ENCODE assay signal across 16 cellular contexts in genomic region chr2:67514515-67514914, GRCh38.
DNase-seq lines count a peak whose midpoint lies in the region; ATAC-seq and TF ChIP-seq lines count a peak whose summit lies in the region.
"Had no signal": no experiment of that assay in that cellular context is flagged by ENCODE, and none has a peak within 500 bp of the region (broad histone marks: within the 10 kb centered on the region; RNA-seq: fewer than 3 reads in every experiment).

No MANE protein-coding gene starts in this region.

- H3K36me3 ChIP-seq in aorta (ENCODE audit: control insufficient read depth in 1 of 2, insufficient read depth in 2 of 2, low read length in 1 of 2), result no peaks in the 10 kb centered on the region
- no peaks in the 10 kb centered on the region for H3K36me3 ChIP-seq in HAP-1 (replicated peaks)
- H3K36me3 ChIP-seq: heart left ventricle, thyroid gland had no signal

- TF ChIP-seq CTCF in GM13976 (IDR thresholded peaks at IDR 0.05; ENCODE audit: borderline replicate concordance, control extremely low read depth, extremely low read depth, insufficient read depth, missing control alignments), result no peak

- H3K27me3 Mint-ChIP-seq in activated T-helper 17 cell treated with anti-CD3 and anti-CD28 coated beads, Interleukin-2, amount 50 U/mL, for 72 hours, result peaks cover 8% of the 10 kb centered on the region

- H3K9me3 Mint-ChIP-seq in activated T-helper 17 cell treated with anti-CD3 and anti-CD28 coated beads, Interleukin-2, amount 50 U/mL, for 72 hours, result no peaks in the 10 kb centered on the region

- H3K9me3 ChIP-seq in aorta (ENCODE audit: control insufficient read depth, low read length) (no peaks in the 10 kb centered on the region), HAP-1 (no peaks in the 10 kb centered on the region)
- H3K9me3 ChIP-seq: heart left ventricle, thyroid gland had no signal

- H3K4me1 ChIP-seq in aorta (ENCODE audit: control insufficient read depth in 1 of 2, insufficient read depth in 2 of 2, low read length in 2 of 2), result no peaks in the 10 kb centered on the region
- H3K4me1 ChIP-seq in HAP-1, result no peaks in the 10 kb centered on the region
- H3K4me1 ChIP-seq: heart left ventricle, thyroid gland had no signal

- no peaks in the 10 kb centered on the region for H3K36me3 Mint-ChIP-seq in activated T-helper 17 cell treated with anti-CD3 and anti-CD28 coated beads, Interleukin-2, amount 50 U/mL, for 72 hours (ENCODE audit: low read depth)

- H3K4me1 Mint-ChIP-seq in activated T-helper 17 cell treated with anti-CD3 and anti-CD28 coated beads, Interleukin-2, amount 50 U/mL, for 72 hours, result no peaks in the 10 kb centered on the region

- intact Hi-C loops in aorta (cut with DNase I), result no loop called here

- H3K27me3 ChIP-seq in aorta (ENCODE audit: control insufficient read depth in 1 of 2, insufficient read depth in 2 of 2, low read length in 1 of 2) (no peaks in the 10 kb centered on the region), HAP-1 (ENCODE audit: low read depth) (no peaks in the 10 kb centered on the region)
- H3K27me3 ChIP-seq: heart left ventricle, thyroid gland had no signal

- ATAC-seq in SK-N-SH treated with all-trans-retinoic acid at 6 μM for 48 hours (peak; percentile 55; the same call in 1 of the 3 replicates), aorta (ENCODE audit: low FRiP score) (peak; percentile 64)
- no peak for ATAC-seq in activated T-helper 17 cell treated with anti-CD3 and anti-CD28 coated beads, Interleukin-2, amount 50 U/mL, for 72 hours (replicated peaks)
- ATAC-seq: heart left ventricle had no signal

- peak; percentile 43 for DNase-seq in GM04503 (ENCODE audit: low read depth)
- DNase-seq in fibroblast of the conjunctiva (ENCODE audit: low read depth), result peak; percentile 57
- no peak for DNase-seq in aorta
- DNase-seq in HAP-1 (ENCODE audit: low spot score in 2 of 2), result no peak
- no peak for DNase-seq in GM13976 (ENCODE audit: low spot score)
- DNase-seq: activated CD4-positive, CD25-positive, alpha-beta regulatory T cell treated with anti-CD3 and anti-CD28 coated beads, Interleukin-2, amount 50 U/mL, for 72 hours; activated naive CD4-positive, alpha-beta T cell treated with anti-CD3 and anti-CD28 coated beads, Interleukin-2, amount 50 U/mL, for 16 hours; heart left ventricle; NCI-H1436 treated with DMSO at 0.1 percent for 48 hours; NCI-H2227 treated with DMSO at 0.1 percent for 48 hours; NK-92 treated with Interleukin-12 subunit alpha and Interleukin-12 subunit beta, amount 100 ng/mL, for 24 hours; nucleus accumbens; T-helper 2 cell; thyroid gland had no signal

- H3K4me3 Mint-ChIP-seq in activated T-helper 17 cell treated with anti-CD3 and anti-CD28 coated beads, Interleukin-2, amount 50 U/mL, for 72 hours, result no peak overlapping the region

- no peak overlapping the region for H3K27ac ChIP-seq in aorta (ENCODE audit: low read depth in 1 of 2, low read length in 2 of 2)
- H3K27ac ChIP-seq: thyroid gland had no signal

- in situ Hi-C loops in HAP-1 (cut with MboI; ENCODE audit: low sequenced_read_pairs) (no loop called here), GM13976 (cut with MboI; ENCODE audit: low sequenced_read_pairs, unreplicated experiment) (no loop called here)

- no peak overlapping the region for H3K27ac Mint-ChIP-seq in activated T-helper 17 cell treated with anti-CD3 and anti-CD28 coated beads, Interleukin-2, amount 50 U/mL, for 72 hours

- no peak overlapping the region for H3K4me3 ChIP-seq in aorta (ENCODE audit: low read length in 2 of 2)
- H3K4me3 ChIP-seq in HAP-1, result no peak overlapping the region
- H3K4me3 ChIP-seq: heart left ventricle, thyroid gland had no signal

TF ChIP-seq in SK-N-SH treated with all-trans-retinoic acid at 6 μM for 48 hours, 23 proteins besides CTCF, POLR2A, EP300 and RAD21:
- no peak for TF ChIP-seq BACH2 (CRISPR knock-in tag; IDR thresholded peaks at IDR 0.05; ENCODE audit: borderline replicate concordance)
- TF ChIP-seq SNAI2 (CRISPR knock-in tag; IDR thresholded peaks at IDR 0.05), result no peak
- no peak for TF ChIP-seq POU6F1 (CRISPR knock-in tag; IDR thresholded peaks at IDR 0.05; ENCODE audit: borderline replicate concordance, low read depth)
- no peak for TF ChIP-seq CREB5 (CRISPR knock-in tag; IDR thresholded peaks at IDR 0.05; ENCODE audit: low read depth)
- no peak for TF ChIP-seq ZC3H10 (CRISPR knock-in tag; IDR thresholded peaks at IDR 0.05)
- TF ChIP-seq ZNF70 (CRISPR knock-in tag; IDR thresholded peaks at IDR 0.05), result no peak
- TF ChIP-seq CSRNP3 (CRISPR knock-in tag; IDR thresholded peaks at IDR 0.05), result no peak
- no peak for TF ChIP-seq PPARA (CRISPR knock-in tag; IDR thresholded peaks at IDR 0.05; ENCODE audit: borderline replicate concordance)
- no peak for TF ChIP-seq ESRRG (CRISPR knock-in tag; IDR thresholded peaks at IDR 0.05)

Comparison
In these comparisons a context has a peak if more than half of its experiments do, and no peak if none do; other contexts are left out.
1. DNase-seq: peak in GM04503 (single experiment) and fibroblast of the conjunctiva (single experiment); none in aorta (0 of 2), HAP-1 (0 of 2) and GM13976 (single experiment).